In the genomic region with DNA sequence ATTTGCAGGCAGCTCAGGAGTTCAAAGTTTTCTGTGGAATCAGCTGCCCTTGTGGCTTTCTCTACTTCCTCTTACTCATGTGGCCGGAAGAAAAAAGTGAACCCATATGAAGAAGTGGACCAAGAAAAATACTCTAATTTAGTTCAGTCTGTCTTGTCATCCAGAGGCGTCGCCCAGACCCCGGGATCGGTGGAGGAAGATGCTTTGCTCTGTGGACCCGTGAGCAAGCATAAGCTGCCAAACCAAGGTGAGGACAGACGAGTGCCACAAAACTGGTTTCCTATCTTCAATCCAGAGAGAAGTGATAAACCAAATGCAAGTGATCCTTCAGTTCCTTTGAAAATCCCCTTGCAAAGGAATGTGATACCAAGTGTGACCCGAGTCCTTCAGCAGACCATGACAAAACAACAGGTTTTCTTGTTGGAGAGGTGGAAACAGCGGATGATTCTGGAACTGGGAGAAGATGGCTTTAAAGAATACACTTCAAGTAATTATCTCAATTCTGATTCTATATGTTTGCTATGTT, we compare ENCODE assay signal across 8 cellular contexts. TPM values are rescaled to one million over a fixed set of nuclear protein-coding genes. Genes with fewer than 3 reads are reported as not detected.
A peak's percentile ranks its signal among the peaks of the same experiment; 100 is the strongest.
DNase-seq lines count a peak whose midpoint lies in the region; ATAC-seq and TF ChIP-seq lines count a peak whose summit lies in the region.

No MANE protein-coding gene starts in this region.

- H3K4me2 ChIP-seq in fibroblast of lung (ENCODE audit: extremely low read depth, insufficient read depth, low read length): peak overlapping the region; percentile 85

- H3K27me3 Mint-ChIP-seq in nephron progenitor cell (ENCODE audit: low read depth, poor library complexity): peaks cover 3% of the 10 kb centered on the region

- intact Hi-C loops in posterior vena cava (cut with DNase I): no loop called here

- no peaks in the 10 kb centered on the region for H3K9me3 Mint-ChIP-seq in nephron progenitor cell

- H3K27ac ChIP-seq in KOPT-K1 (ENCODE audit: low read depth, low read length, poor library complexity, severe bottlenecking) (peak overlapping the region; percentile 100), fibroblast of lung (ENCODE audit: insufficient read depth, low read length) (peak overlapping the region; percentile 99)

- H3K4me3 ChIP-seq in fibroblast of lung (replicated peaks in 1 of 4; ENCODE audit: control extremely low read depth in 1 of 4, insufficient read depth in 1 of 4, low read depth in 3 of 4, low read length in 4 of 4): peak overlapping the region; percentile 67 to 95 (median 84)

- H3K9me3 ChIP-seq in KOPT-K1 (ENCODE audit: insufficient read depth, low read length, poor library complexity, severe bottlenecking) (no peaks in the 10 kb centered on the region), fibroblast of lung (ENCODE audit: control insufficient read depth, insufficient read depth, low read depth, low read length) (no peaks in the 10 kb centered on the region)

- H3K36me3 ChIP-seq in KOPT-K1 (ENCODE audit: insufficient read depth, low read length) (peaks cover 73% of the 10 kb centered on the region), fibroblast of lung (ENCODE audit: control insufficient read depth, insufficient read depth, low read length) (no peaks in the 10 kb centered on the region)

- H3K79me2 ChIP-seq in fibroblast of lung (ENCODE audit: control insufficient read depth, insufficient read depth, low read length): peaks cover 77% of the 10 kb centered on the region

- H3K9ac ChIP-seq in fibroblast of lung (ENCODE audit: insufficient read depth, low read length): peak overlapping the region; percentile 14

- peak overlapping the region; percentile 37 for H2AFZ ChIP-seq in fibroblast of lung (ENCODE audit: low read length)

- H4K20me1 ChIP-seq in fibroblast of lung (ENCODE audit: control insufficient read depth, extremely low read depth, insufficient read depth, low read length): no peaks in the 10 kb centered on the region

- H3K4me1 Mint-ChIP-seq in nephron progenitor cell: peaks cover 72% of the 10 kb centered on the region

- peaks cover 20% of the 10 kb centered on the region for H3K36me3 Mint-ChIP-seq in nephron progenitor cell (ENCODE audit: low read depth)

- DNase-seq in NCI-H748 (lab: John Stamatoyannopoulos, UW; ENCODE audit: unreplicated experiment) (peak; percentile 49), NCI-H748 treated with DMSO at 0.1 percent for 48 hours (lab: John Stamatoyannopoulos, UW) (no peak), fibroblast of lung (ENCODE audit: low read depth in 2 of 2) (peak; percentile 52 to 65), nephron progenitor cell (peak; percentile 22), posterior vena cava (ENCODE audit: low spot score) (no peak)
- peak; percentile 10 for DNase-seq in activated CD4-positive, alpha-beta T cell treated with anti-CD3 and anti-CD28 coated beads, Interleukin-2, amount 50 U/mL, for 1 hour

- H3K27me3 ChIP-seq in fibroblast of lung (ENCODE audit: control insufficient read depth, insufficient read depth, low read length): no peaks in the 10 kb centered on the region

- no peak for ATAC-seq in GM21737 (IDR thresholded peaks at IDR 0.05; ENCODE audit: unreplicated experiment)

- TF ChIP-seq CTCF in fibroblast of lung (conservative IDR thresholded peaks at IDR 0.05 in 1 of 2, IDR thresholded peaks at IDR 0.05 in 1 of 2; ENCODE audit: low read depth in 1 of 2, low read length in 2 of 2): no peak
- TF ChIP-seq CTCF in nephron progenitor cell (IDR thresholded peaks at IDR 0.05): no peak

- peak overlapping the region; percentile 89 for H3K4me3 Mint-ChIP-seq in nephron progenitor cell

- peak overlapping the region; percentile 99 for H3K27ac Mint-ChIP-seq in nephron progenitor cell

- H3K4me1 ChIP-seq in fibroblast of lung (ENCODE audit: control insufficient read depth, extremely low read depth, insufficient read depth, low read length): peaks cover 4% of the 10 kb centered on the region

RNA-seq across cellular contexts. Expression of a gene that starts 1.1 kb away (rescaled TPM):
- 5.4 and 11.9 TPM in 2 replicates for total RNA-seq in fibroblast of lung
- polyA plus RNA-seq in fibroblast of lung: 11.5 and 11.7 TPM in 2 replicates
- 9.5 and 11.8 TPM in 2 replicates for polyA plus RNA-seq in fibroblast of lung (2012)
- 2.3 TPM in 1 of 2 replicates, not detected in the other for polyA minus RNA-seq in fibroblast of lung (ENCODE audit: low replicate concordance)
- 1 to 10 TPM; 7.5 to 9.0 TPM for total RNA-seq in posterior vena cava

RNA-seq across cellular contexts. Expression of a gene that starts 1.4 kb away (rescaled TPM):
- total RNA-seq in fibroblast of lung: 122 and 127 TPM in 2 replicates
- polyA plus RNA-seq in fibroblast of lung: 73.5 and 76.7 TPM in 2 replicates
- 67.1 and 74.4 TPM in 2 replicates for polyA plus RNA-seq in fibroblast of lung (2012)
- polyA minus RNA-seq in fibroblast of lung (ENCODE audit: low replicate concordance): 28.0 and 31.7 TPM in 2 replicates
- total RNA-seq in posterior vena cava: 10 to 100 TPM; 44.4 to 44.7 TPM

Comparison
In these comparisons a context has a peak if more than half of its experiments do, and no peak if none do; other contexts are left out.
1. DNase-seq: peak in NCI-H748 (single experiment), activated CD4-positive, alpha-beta T cell treated with anti-CD3 and anti-CD28 coated beads, Interleukin-2, amount 50 U/mL, for 1 hour (single experiment), fibroblast of lung (2 of 2) and nephron progenitor cell (single experiment); none in NCI-H748 treated with DMSO at 0.1 percent for 48 hours (single experiment) and posterior vena cava (single experiment).